7 cellular contexts compared by ENCODE assay signal in the genomic region with DNA sequence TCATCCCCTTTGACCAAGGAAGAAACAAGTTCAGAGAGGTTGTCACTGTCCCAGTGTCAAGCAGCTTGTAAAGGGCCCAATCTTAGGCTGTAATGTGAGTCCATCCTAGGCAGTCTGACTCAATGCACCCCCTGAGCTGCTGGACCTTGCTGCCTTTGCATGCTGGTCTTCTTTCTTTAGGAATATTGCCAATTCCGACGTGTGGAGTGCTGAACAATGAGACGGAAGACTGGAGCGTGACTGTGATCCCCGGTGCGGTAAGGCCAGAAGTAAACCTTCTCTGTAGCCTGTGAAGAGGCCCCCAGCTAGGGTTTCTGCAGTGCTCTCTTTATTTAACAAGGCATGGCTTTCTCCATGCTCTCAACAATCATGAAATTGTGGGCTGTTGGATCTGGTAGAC. TPM values are rescaled to one million over a fixed set of nuclear protein-coding genes. Genes with fewer than 3 reads are reported as not detected.
DNase-seq lines count a peak whose midpoint lies in the region; ATAC-seq, FAIRE-seq and TF ChIP-seq lines count a peak whose summit lies in the region.
"Had no signal": no experiment of that assay in that cellular context is flagged by ENCODE, and none has a peak within 500 bp of the region (broad histone marks: within the 10 kb centered on the region; RNA-seq: fewer than 3 reads in every experiment).

No MANE protein-coding gene starts in this region.

- no peak for TF ChIP-seq CTCF in endothelial cell of umbilical vein (IDR thresholded peaks at IDR 0.05; ENCODE audit: extremely low read depth in 1 of 2, insufficient read depth in 1 of 2, low read depth in 1 of 2, low read length in 2 of 2)

- no peaks in the 10 kb centered on the region for H4K20me1 ChIP-seq in endothelial cell of umbilical vein (replicated peaks; ENCODE audit: control insufficient read depth, extremely low read depth, insufficient read depth, low read length)

- DNase-seq in NCI-H748 (lab: John Stamatoyannopoulos, UW; ENCODE audit: unreplicated experiment) (peak; percentile 5), NCI-H748 treated with DMSO at 0.1 percent for 48 hours (lab: John Stamatoyannopoulos, UW) (no peak), endothelial cell of umbilical vein (ENCODE audit: low read depth, low spot score) (no peak), NCI-H2196 (lab: John Stamatoyannopoulos, UW; ENCODE audit: unreplicated experiment) (no peak)
- no peak for DNase-seq in stimulated activated effector memory CD8-positive, alpha-beta T cell treated with anti-CD3 and anti-CD28 coated beads, Interleukin-12 subunit alpha, Interleukin-12 subunit beta, amount 100 ng/mL, for 72 hours (ENCODE audit: low spot score in 2 of 2)
- no peak for DNase-seq in stimulated activated CD8-positive, alpha-beta memory T cell treated with anti-CD3 and anti-CD28 coated beads, Interleukin-4, amount 100 ng/mL, for 48 hours

- H3K9me3 ChIP-seq in endothelial cell of umbilical vein (replicated peaks; ENCODE audit: control insufficient read depth, insufficient read depth, low read length) = no peaks in the 10 kb centered on the region

- no peaks in the 10 kb centered on the region for H3K36me3 ChIP-seq in endothelial cell of umbilical vein (ENCODE audit: control insufficient read depth in 2 of 2, extremely low read depth in 1 of 2, insufficient read depth in 2 of 2, low read length in 2 of 2)

- peak overlapping the region; percentile 81 for H3K4me3 Mint-ChIP-seq in stimulated activated effector memory CD8-positive, alpha-beta T cell treated with anti-CD3 and anti-CD28 coated beads, Interleukin-12 subunit alpha, Interleukin-12 subunit beta, amount 100 ng/mL, for 72 hours

- H3K36me3 Mint-ChIP-seq in stimulated activated effector memory CD8-positive, alpha-beta T cell treated with anti-CD3 and anti-CD28 coated beads, Interleukin-12 subunit alpha, Interleukin-12 subunit beta, amount 100 ng/mL, for 72 hours = peaks cover 20% of the 10 kb centered on the region

- no peak overlapping the region for H3K4me3 ChIP-seq in endothelial cell of umbilical vein (replicated peaks in 1 of 3; ENCODE audit: insufficient read depth in 1 of 3, low read depth in 1 of 3, low read length in 3 of 3)

- ATAC-seq in stimulated activated effector memory CD8-positive, alpha-beta T cell treated with anti-CD3 and anti-CD28 coated beads, Interleukin-12 subunit alpha, Interleukin-12 subunit beta, amount 100 ng/mL, for 72 hours = no peak

- no peaks in the 10 kb centered on the region for H3K27me3 ChIP-seq in endothelial cell of umbilical vein (ENCODE audit: control insufficient read depth in 2 of 2, insufficient read depth in 2 of 2, low read length in 2 of 2)

- BruUV-seq in endothelial cell of umbilical vein (replicated peaks; lab: Mats Ljungman, UMichigan) = no TSS peak

- intact Hi-C loops in endothelial cell of umbilical vein (cut with micrococcal nuclease) = no loop called here

- H3K9ac ChIP-seq in endothelial cell of umbilical vein (replicated peaks; ENCODE audit: extremely low read depth, insufficient read depth, low read length) = no peak overlapping the region

- peaks cover 2% of the 10 kb centered on the region for H3K4me1 ChIP-seq in endothelial cell of umbilical vein (ENCODE audit: control insufficient read depth, extremely low read depth, insufficient read depth, low read length)

- no peaks in the 10 kb centered on the region for H3K9me3 Mint-ChIP-seq in stimulated activated effector memory CD8-positive, alpha-beta T cell treated with anti-CD3 and anti-CD28 coated beads, Interleukin-12 subunit alpha, Interleukin-12 subunit beta, amount 100 ng/mL, for 72 hours

- dilution Hi-C loops in endothelial cell of umbilical vein (cut with MboI; ENCODE audit: extremely low pct_ligation_motif_present, low sequenced_read_pairs) = no loop called here

- CTCF ChIA-PET in endothelial cell of umbilical vein (lab: Charles Lee) = interaction anchor here (0.8 to 1.3 kb wide), 2 partner anchors 10 to 16 kb away, joined by 3 to 4 read pairs; no protein-coding TSS in a partner anchor

- H3K27ac Mint-ChIP-seq in stimulated activated effector memory CD8-positive, alpha-beta T cell treated with anti-CD3 and anti-CD28 coated beads, Interleukin-12 subunit alpha, Interleukin-12 subunit beta, amount 100 ng/mL, for 72 hours = peak overlapping the region; percentile 45

- FAIRE-seq in endothelial cell of umbilical vein (lab: Jason Lieb, UNC) = no peak
- FAIRE-seq: A204.1 had no signal

- peak overlapping the region; percentile 80 for H3K4me2 ChIP-seq in endothelial cell of umbilical vein (ENCODE audit: insufficient read depth, low read length)

- no peaks in the 10 kb centered on the region for H3K79me2 ChIP-seq in endothelial cell of umbilical vein (ENCODE audit: control insufficient read depth, insufficient read depth, low read length)

- H2AFZ ChIP-seq in endothelial cell of umbilical vein (ENCODE audit: low read depth, low read length) = peak overlapping the region; percentile 95

- H3K4me1 Mint-ChIP-seq in stimulated activated effector memory CD8-positive, alpha-beta T cell treated with anti-CD3 and anti-CD28 coated beads, Interleukin-12 subunit alpha, Interleukin-12 subunit beta, amount 100 ng/mL, for 72 hours = peaks cover 11% of the 10 kb centered on the region

- no peaks in the 10 kb centered on the region for H3K9me1 ChIP-seq in endothelial cell of umbilical vein (replicated peaks; ENCODE audit: control insufficient read depth, extremely low read depth, insufficient read depth, low read length)

- H3K27ac ChIP-seq in endothelial cell of umbilical vein (ENCODE audit: insufficient read depth, low read depth, low read length) = no peak overlapping the region

- POLR2A ChIA-PET in endothelial cell of umbilical vein (lab: Charles Lee) = interaction anchor here (1.4 kb wide), 1 partner anchor 38 kb away, joined by 3 read pairs; no protein-coding TSS in a partner anchor

- no peak for TF ChIP-seq POLR2A in endothelial cell of umbilical vein (IDR thresholded peaks at IDR 0.05; ENCODE audit: low read depth, low read length)

TF ChIP-seq in endothelial cell of umbilical vein, 7 proteins besides CTCF, POLR2A, EP300 and RAD21:
- TF ChIP-seq MYC (IDR thresholded peaks at IDR 0.05; ENCODE audit: low read depth, low read length) = no peak
- TF ChIP-seq EZH2 (IDR thresholded peaks at IDR 0.05; ENCODE audit: borderline replicate concordance, low read depth, low read length, severe bottlenecking) = no peak
- no peak for TF ChIP-seq FOS (IDR thresholded peaks at IDR 0.05; ENCODE audit: borderline replicate concordance, insufficient read depth, low read length)
- TF ChIP-seq, protein P1, sequence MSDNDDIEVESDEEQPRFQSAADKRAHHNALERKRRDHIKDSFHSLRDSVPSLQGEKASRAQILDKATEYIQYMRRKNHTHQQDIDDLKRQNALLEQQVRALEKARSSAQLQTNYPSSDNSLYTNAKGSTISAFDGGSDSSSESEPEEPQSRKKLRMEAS (IDR thresholded peaks at IDR 0.05; ENCODE audit: insufficient read depth, insufficient read length) = no peak
- no peak for TF ChIP-seq GATA2 (IDR thresholded peaks at IDR 0.05; ENCODE audit: insufficient read depth, insufficient read length, low read depth, low read length)
- TF ChIP-seq POLR2AphosphoS5 (IDR thresholded peaks at IDR 0.05; ENCODE audit: insufficient read depth, low read depth, low read length) = no peak
- no peak for TF ChIP-seq JUN (IDR thresholded peaks at IDR 0.05; ENCODE audit: borderline replicate concordance, insufficient read depth, insufficient read length, low read depth)

RNA-seq across cellular contexts. Expression of a gene that starts 1.0 kb away (rescaled TPM):
- 11.2 and 13.4 TPM in 2 replicates for total RNA-seq in endothelial cell of umbilical vein
- polyA plus RNA-seq in endothelial cell of umbilical vein = 16.5 and 16.7 TPM in 2 replicates
- polyA plus RNA-seq in endothelial cell of umbilical vein (2011; cell fraction: cytosol; rRNA removed) = 12.1 and 13.3 TPM in 2 replicates
- 20.0 and 22.1 TPM in 2 replicates for polyA plus RNA-seq in endothelial cell of umbilical vein (2011; cell fraction: nucleus; rRNA removed)
- polyA plus RNA-seq in endothelial cell of umbilical vein (2012) = 9.7 and 10.7 TPM in 2 replicates
- polyA minus RNA-seq in endothelial cell of umbilical vein = 28.4 and 29.5 TPM in 2 replicates
- polyA minus RNA-seq in endothelial cell of umbilical vein (2011; cell fraction: cytosol; rRNA and poly(A)+ RNA removed) = 5.5 TPM
- polyA minus RNA-seq in endothelial cell of umbilical vein (2011; cell fraction: nucleus; rRNA and poly(A)+ RNA removed) = 7.9 and 10.2 TPM in 2 replicates

RNA-seq across cellular contexts. Expression of a gene that starts 38.2 kb away (rescaled TPM):
- total RNA-seq in endothelial cell of umbilical vein = 28.7 and 31.3 TPM in 2 replicates
- 17.8 and 19.3 TPM in 2 replicates for polyA plus RNA-seq in endothelial cell of umbilical vein
- 26.7 and 27.3 TPM in 2 replicates for polyA plus RNA-seq in endothelial cell of umbilical vein (2011; cell fraction: cytosol; rRNA removed)
- polyA plus RNA-seq in endothelial cell of umbilical vein (2011; cell fraction: nucleus; rRNA removed) = 14.4 and 16.2 TPM in 2 replicates
- 38.0 and 50.6 TPM in 2 replicates for polyA plus RNA-seq in endothelial cell of umbilical vein (2012)
- 29.9 and 31.5 TPM in 2 replicates for polyA minus RNA-seq in endothelial cell of umbilical vein
- polyA minus RNA-seq in endothelial cell of umbilical vein (2011; cell fraction: cytosol; rRNA and poly(A)+ RNA removed) = 19.8 TPM
- 12.2 and 13.8 TPM in 2 replicates for polyA minus RNA-seq in endothelial cell of umbilical vein (2011; cell fraction: nucleus; rRNA and poly(A)+ RNA removed)

RNA-seq across cellular contexts. Expression of a gene that starts 38.4 kb away (rescaled TPM):
- 61.8 and 65.7 TPM in 2 replicates for total RNA-seq in endothelial cell of umbilical vein
- 25.2 and 32.6 TPM in 2 replicates for polyA plus RNA-seq in endothelial cell of umbilical vein
- 39.6 and 41.4 TPM in 2 replicates for polyA plus RNA-seq in endothelial cell of umbilical vein (2011; cell fraction: cytosol; rRNA removed)
- polyA plus RNA-seq in endothelial cell of umbilical vein (2011; cell fraction: nucleus; rRNA removed) = 73.6 and 91.5 TPM in 2 replicates
- 39.0 and 45.4 TPM in 2 replicates for polyA plus RNA-seq in endothelial cell of umbilical vein (2012)
- polyA minus RNA-seq in endothelial cell of umbilical vein = 20.7 and 22.2 TPM in 2 replicates
- polyA minus RNA-seq in endothelial cell of umbilical vein (2011; cell fraction: cytosol; rRNA and poly(A)+ RNA removed) = 12.7 TPM
- 11.0 and 18.7 TPM in 2 replicates for polyA minus RNA-seq in endothelial cell of umbilical vein (2011; cell fraction: nucleus; rRNA and poly(A)+ RNA removed)

RNA-seq across cellular contexts. Expression of a gene that starts 40.3 kb away (rescaled TPM):
- total RNA-seq in endothelial cell of umbilical vein = 35.3 and 37.1 TPM in 2 replicates
- polyA plus RNA-seq in endothelial cell of umbilical vein = 28.6 and 35.8 TPM in 2 replicates
- 16.4 and 17.2 TPM in 2 replicates for polyA plus RNA-seq in endothelial cell of umbilical vein (2011; cell fraction: cytosol; rRNA removed)
- polyA plus RNA-seq in endothelial cell of umbilical vein (2011; cell fraction: nucleus; rRNA removed) = 74.2 and 77.9 TPM in 2 replicates
- polyA plus RNA-seq in endothelial cell of umbilical vein (2012) = 17.2 and 19.0 TPM in 2 replicates
- 80.9 and 89.2 TPM in 2 replicates for polyA minus RNA-seq in endothelial cell of umbilical vein
- 28.6 TPM for polyA minus RNA-seq in endothelial cell of umbilical vein (2011; cell fraction: cytosol; rRNA and poly(A)+ RNA removed)
- 39.8 and 57.1 TPM in 2 replicates for polyA minus RNA-seq in endothelial cell of umbilical vein (2011; cell fraction: nucleus; rRNA and poly(A)+ RNA removed)
